In genomic region chrX:132858018-132858417, GRCh38 we compare ENCODE assay signal across 26 cellular contexts.
DNase-seq lines count a peak whose midpoint lies in the region; ATAC-seq and TF ChIP-seq lines count a peak whose summit lies in the region.
"Had no signal": no experiment of that assay in that cellular context is flagged by ENCODE, and none has a peak within 500 bp of the region (broad histone marks: within the 10 kb centered on the region; RNA-seq: fewer than 3 reads in every experiment).

No MANE protein-coding gene starts in this region.

- no peak for TF ChIP-seq POLR2A in upper lobe of left lung (IDR thresholded peaks at IDR 0.05)

- peak; percentile 85 for ATAC-seq in activated CD8-positive, alpha-beta memory T cell treated with anti-CD3 and anti-CD28 coated beads, Interleukin-2, amount 10 ng/mL, durations not matched to agents 7 days and 5 days
- ATAC-seq in RWPE2 (ENCODE audit: low read depth) (peak; percentile 50; the same call in 2 of the 3 replicates), psoas muscle (peak; percentile 52 to 79 (median 70)), upper lobe of left lung (ENCODE audit: low FRiP score in 2 of 2) (no peak)
- ATAC-seq: body of pancreas; gastroesophageal sphincter; stimulated activated naive B cell treated with anti-CD40 and anti-IgM and Interleukin-4, amounts not matched to agents 10 μg/mL and 1 μg/mL and 100 μg/mL, for 72 hours; T-helper 17 cell had no signal

- H3K27me3 ChIP-seq in RWPE2 (ENCODE audit: insufficient read depth, poor library complexity, severe bottlenecking) = no peaks in the 10 kb centered on the region
- no peaks in the 10 kb centered on the region for H3K27me3 ChIP-seq in psoas muscle (ENCODE audit: insufficient read depth in 3 of 3, low read length in 2 of 3)
- H3K27me3 ChIP-seq in upper lobe of left lung = no peaks in the 10 kb centered on the region
- H3K27me3 ChIP-seq: body of pancreas, gastroesophageal sphincter had no signal

- DNase-seq in activated CD8-positive, alpha-beta memory T cell treated with anti-CD3 and anti-CD28 coated beads, Interleukin-2, amount 10 ng/mL, durations not matched to agents 7 days and 5 days = no peak
- no peak for DNase-seq in activated CD8-positive, alpha-beta memory T cell treated with anti-CD3 and anti-CD28 coated beads, Interleukin-2, amount 50 U/mL, for 48 hours
- DNase-seq in RWPE2 (ENCODE audit: low spot score) = no peak
- peak; percentile 65 for DNase-seq in epithelial cell of esophagus (ENCODE audit: low read depth)
- no peak for DNase-seq in psoas muscle
- DNase-seq in upper lobe of left lung = no peak
- no peak for DNase-seq in effector CD8-positive, alpha-beta T cell (lab: John Stamatoyannopoulos, UW)
- DNase-seq in activated effector memory CD4-positive, alpha-beta T cell treated with anti-CD3 and anti-CD28 coated beads, Interleukin-2, amount 50 U/mL, for 16 hours = no peak
- DNase-seq: activated CD4-positive, alpha-beta T cell treated with anti-CD3 and anti-CD28 coated beads, Interleukin-2, amount 50 U/mL, for 4 hours; activated T-cell treated with anti-CD3 and anti-CD28 coated beads, Interleukin-2, amount 50 U/mL, for 24 hours; body of pancreas; C1 segment of cervical spinal cord; GDM1; kidney glomerular epithelial cell; NCI-H1694 treated with DMSO at 0.1 percent for 48 hours; NCI-H2227 treated with DMSO at 0.1 percent for 48 hours; NCI-H82; nephron progenitor cell; posterior cingulate gyrus; stimulated activated naive B cell treated with anti-CD40 and anti-IgM and Interleukin-4, amounts not matched to agents 10 μg/mL and 1 μg/mL and 100 μg/mL, for 72 hours; T-helper 17 cell; WERI-Rb-1 had no signal

- H3K27ac ChIP-seq in RWPE2 (ENCODE audit: poor library complexity, severe bottlenecking) (no peak overlapping the region), psoas muscle (no peak overlapping the region), upper lobe of left lung (no peak overlapping the region)
- H3K27ac ChIP-seq: body of pancreas, gastroesophageal sphincter, WERI-Rb-1 had no signal

- H3K4me3 Mint-ChIP-seq in activated CD8-positive, alpha-beta memory T cell treated with anti-CD3 and anti-CD28 coated beads, Interleukin-2, amount 10 ng/mL, durations not matched to agents 7 days and 5 days = no peak overlapping the region
- H3K4me3 Mint-ChIP-seq: activated naive CD4-positive, alpha-beta T cell treated with anti-CD3 and anti-CD28 coated beads, Interleukin-2, amount 50 U/mL, for 24 hours; activated T-cell treated with anti-CD3 and anti-CD28 coated beads, Interleukin-2, amount 50 U/mL, for 24 hours; dendritic cell treated with granulocyte-macrophage colony-stimulating factor and Interleukin-4, amounts not matched to agents 40 ng/mL and 50 ng/mL, for 4 days; nephron progenitor cell; stimulated activated naive B cell treated with anti-CD40 and anti-IgM and Interleukin-4, amounts not matched to agents 10 μg/mL and 1 μg/mL and 100 μg/mL, for 72 hours; T-helper 17 cell had no signal

- no peaks in the 10 kb centered on the region for H3K4me1 ChIP-seq in RWPE2 (ENCODE audit: insufficient read depth, poor library complexity, severe bottlenecking)
- H3K4me1 ChIP-seq in psoas muscle = no peaks in the 10 kb centered on the region
- no peaks in the 10 kb centered on the region for H3K4me1 ChIP-seq in upper lobe of left lung
- H3K4me1 ChIP-seq: body of pancreas, gastroesophageal sphincter had no signal

- peak overlapping the region; percentile 46 for H3K27ac Mint-ChIP-seq in activated CD8-positive, alpha-beta memory T cell treated with anti-CD3 and anti-CD28 coated beads, Interleukin-2, amount 10 ng/mL, durations not matched to agents 7 days and 5 days
- H3K27ac Mint-ChIP-seq: activated naive CD4-positive, alpha-beta T cell treated with anti-CD3 and anti-CD28 coated beads, Interleukin-2, amount 50 U/mL, for 24 hours; activated T-cell treated with anti-CD3 and anti-CD28 coated beads, Interleukin-2, amount 50 U/mL, for 24 hours; dendritic cell treated with granulocyte-macrophage colony-stimulating factor and Interleukin-4, amounts not matched to agents 40 ng/mL and 50 ng/mL, for 4 days; IgD-negative memory B cell; nephron progenitor cell; stimulated activated naive B cell treated with anti-CD40 and anti-IgM and Interleukin-4, amounts not matched to agents 10 μg/mL and 1 μg/mL and 100 μg/mL, for 72 hours; T-helper 17 cell had no signal

- CTCF ChIA-PET in activated CD8-positive, alpha-beta memory T cell treated with anti-CD3 and anti-CD28 coated beads, Interleukin-2, amount 10 ng/mL, durations not matched to agents 7 days and 5 days (lab: Charles Lee) = no interaction called here

- H3K36me3 ChIP-seq in RWPE2 (ENCODE audit: low read depth) (no peaks in the 10 kb centered on the region), psoas muscle (ENCODE audit: insufficient read depth in 1 of 2, low read depth in 1 of 2) (no peaks in the 10 kb centered on the region), upper lobe of left lung (no peaks in the 10 kb centered on the region)
- H3K36me3 ChIP-seq: gastroesophageal sphincter, WERI-Rb-1 had no signal

- peaks cover 7% of the 10 kb centered on the region for H3K36me3 Mint-ChIP-seq in activated CD8-positive, alpha-beta memory T cell treated with anti-CD3 and anti-CD28 coated beads, Interleukin-2, amount 10 ng/mL, durations not matched to agents 7 days and 5 days
- H3K36me3 Mint-ChIP-seq: activated naive CD4-positive, alpha-beta T cell treated with anti-CD3 and anti-CD28 coated beads, Interleukin-2, amount 50 U/mL, for 24 hours; IgD-negative memory B cell; stimulated activated naive B cell treated with anti-CD40 and anti-IgM and Interleukin-4, amounts not matched to agents 10 μg/mL and 1 μg/mL and 100 μg/mL, for 72 hours had no signal

- H3K9me3 Mint-ChIP-seq in activated CD8-positive, alpha-beta memory T cell treated with anti-CD3 and anti-CD28 coated beads, Interleukin-2, amount 10 ng/mL, durations not matched to agents 7 days and 5 days (ENCODE audit: low read depth) = peaks cover 3% of the 10 kb centered on the region
- H3K9me3 Mint-ChIP-seq: activated naive CD4-positive, alpha-beta T cell treated with anti-CD3 and anti-CD28 coated beads, Interleukin-2, amount 50 U/mL, for 24 hours; dendritic cell treated with granulocyte-macrophage colony-stimulating factor and Interleukin-4, amounts not matched to agents 40 ng/mL and 50 ng/mL, for 4 days; IgD-negative memory B cell had no signal

- H3K4me3 ChIP-seq in RWPE2 (ENCODE audit: severe bottlenecking) = no peak overlapping the region
- H3K4me3 ChIP-seq in epithelial cell of esophagus (ENCODE audit: low read length) = no peak overlapping the region
- H3K4me3 ChIP-seq in psoas muscle = no peak overlapping the region
- no peak overlapping the region for H3K4me3 ChIP-seq in upper lobe of left lung
- H3K4me3 ChIP-seq: body of pancreas, gastroesophageal sphincter had no signal

- no peaks in the 10 kb centered on the region for H3K27me3 Mint-ChIP-seq in activated CD8-positive, alpha-beta memory T cell treated with anti-CD3 and anti-CD28 coated beads, Interleukin-2, amount 10 ng/mL, durations not matched to agents 7 days and 5 days
- H3K27me3 Mint-ChIP-seq: activated naive CD4-positive, alpha-beta T cell treated with anti-CD3 and anti-CD28 coated beads, Interleukin-2, amount 50 U/mL, for 24 hours; dendritic cell treated with granulocyte-macrophage colony-stimulating factor and Interleukin-4, amounts not matched to agents 40 ng/mL and 50 ng/mL, for 4 days; T-helper 17 cell had no signal

- H3K4me1 Mint-ChIP-seq in activated CD8-positive, alpha-beta memory T cell treated with anti-CD3 and anti-CD28 coated beads, Interleukin-2, amount 10 ng/mL, durations not matched to agents 7 days and 5 days = peaks cover 30% of the 10 kb centered on the region
- H3K4me1 Mint-ChIP-seq: activated naive CD4-positive, alpha-beta T cell treated with anti-CD3 and anti-CD28 coated beads, Interleukin-2, amount 50 U/mL, for 24 hours; stimulated activated naive B cell treated with anti-CD40 and anti-IgM and Interleukin-4, amounts not matched to agents 10 μg/mL and 1 μg/mL and 100 μg/mL, for 72 hours had no signal

- intact Hi-C loops in psoas muscle (cut with DNase I) = no loop called here

- H3K9me3 ChIP-seq in RWPE2 (ENCODE audit: severe bottlenecking) (no peaks in the 10 kb centered on the region), psoas muscle (no peaks in the 10 kb centered on the region), upper lobe of left lung (no peaks in the 10 kb centered on the region)
- H3K9me3 ChIP-seq: body of pancreas, gastroesophageal sphincter had no signal

- no peak for TF ChIP-seq CTCF in RWPE2 (IDR thresholded peaks at IDR 0.05; ENCODE audit: poor library complexity, severe bottlenecking)
- TF ChIP-seq CTCF in epithelial cell of esophagus (IDR thresholded peaks at IDR 0.05; ENCODE audit: insufficient read depth, low read depth, low read length, missing control alignments) = no peak
- no peak for TF ChIP-seq CTCF in psoas muscle (IDR thresholded peaks at IDR 0.05)
- no peak for TF ChIP-seq CTCF in upper lobe of left lung (IDR thresholded peaks at IDR 0.05)

- TF ChIP-seq EP300 in upper lobe of left lung (IDR thresholded peaks at IDR 0.05) = no peak

Comparison
In these comparisons a context has a peak if more than half of its experiments do, and no peak if none do; other contexts are left out.
1. ATAC-seq: peak in activated CD8-positive, alpha-beta memory T cell treated with anti-CD3 and anti-CD28 coated beads, Interleukin-2, amount 10 ng/mL, durations not matched to agents 7 days and 5 days (single experiment), RWPE2 (single experiment) and psoas muscle (4 of 4); none in upper lobe of left lung (0 of 2).